Comparison of ENCODE assay signal across 1 cellular context in genomic region chr14:105470163-105470811, GRCh38.
TF ChIP-seq lines count a peak whose summit lies in the region.

No MANE protein-coding gene starts in this region.

TF ChIP-seq in endothelial cell of umbilical vein, 7 proteins besides CTCF, POLR2A, EP300 and RAD21:
- TF ChIP-seq GATA2 (IDR thresholded peaks at IDR 0.05; ENCODE audit: insufficient read depth, insufficient read length, low read depth, low read length) (no peak), POLR2AphosphoS5 (IDR thresholded peaks at IDR 0.05; ENCODE audit: insufficient read depth, low read depth, low read length) (no peak), JUN (IDR thresholded peaks at IDR 0.05; ENCODE audit: borderline replicate concordance, insufficient read depth, insufficient read length, low read depth) (no peak), FOS (IDR thresholded peaks at IDR 0.05; ENCODE audit: borderline replicate concordance, insufficient read depth, low read length) (no peak), MYC (IDR thresholded peaks at IDR 0.05; ENCODE audit: low read depth, low read length) (no peak), EZH2 (IDR thresholded peaks at IDR 0.05; ENCODE audit: borderline replicate concordance, low read depth, low read length, severe bottlenecking) (no peak)
- TF ChIP-seq, protein P1, sequence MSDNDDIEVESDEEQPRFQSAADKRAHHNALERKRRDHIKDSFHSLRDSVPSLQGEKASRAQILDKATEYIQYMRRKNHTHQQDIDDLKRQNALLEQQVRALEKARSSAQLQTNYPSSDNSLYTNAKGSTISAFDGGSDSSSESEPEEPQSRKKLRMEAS (IDR thresholded peaks at IDR 0.05; ENCODE audit: insufficient read depth, insufficient read length), result no peak
